Comparison of ENCODE assay signal across 8 cellular contexts in genomic region chr18:23231340-23232021, GRCh38.
DNase-seq lines count a peak whose midpoint lies in the region; ATAC-seq, FAIRE-seq and TF ChIP-seq lines count a peak whose summit lies in the region.

No MANE protein-coding gene starts in this region.

- POLR2A ChIA-PET in CD8-positive, alpha-beta memory T cell (lab: Charles Lee) = no interaction called here
- POLR2A ChIA-PET in endothelial cell of umbilical vein (lab: Charles Lee) = interaction anchor here (0.6 kb wide), 1 partner anchor 27 kb away, joined by 5 read pairs; no protein-coding TSS in a partner anchor

- FAIRE-seq in endothelial cell of umbilical vein (lab: Jason Lieb, UNC) = peak; percentile 89

- H3K79me2 ChIP-seq in Loucy (ENCODE audit: insufficient read depth, low read length) (no peaks in the 10 kb centered on the region), endothelial cell of umbilical vein (ENCODE audit: control insufficient read depth, insufficient read depth, low read length) (no peaks in the 10 kb centered on the region), parathyroid adenoma (no peaks in the 10 kb centered on the region)

- H3K27me3 ChIP-seq in CD8-positive, alpha-beta memory T cell (ENCODE audit: insufficient read depth, low read length, poor library complexity, severe bottlenecking) = no peaks in the 10 kb centered on the region
- H3K27me3 ChIP-seq in Loucy (ENCODE audit: insufficient read depth, low read length, poor library complexity, severe bottlenecking) = no peaks in the 10 kb centered on the region
- H3K27me3 ChIP-seq in endothelial cell of umbilical vein (ENCODE audit: control insufficient read depth in 2 of 2, insufficient read depth in 2 of 2, low read length in 2 of 2) = no peaks in the 10 kb centered on the region
- no peaks in the 10 kb centered on the region for H3K27me3 ChIP-seq in parathyroid adenoma (ENCODE audit: control insufficient read depth, insufficient read depth, low read length)
- H3K27me3 ChIP-seq in upper lobe of right lung = no peaks in the 10 kb centered on the region

- no peaks in the 10 kb centered on the region for H3K9me3 Mint-ChIP-seq in CD8-positive, alpha-beta memory T cell

- TF ChIP-seq CTCF in Loucy (conservative IDR thresholded peaks at IDR 0.05; ENCODE audit: low read length) (no peak), endothelial cell of umbilical vein (IDR thresholded peaks at IDR 0.05; ENCODE audit: extremely low read depth in 1 of 2, insufficient read depth in 1 of 2, low read depth in 1 of 2, low read length in 2 of 2) (no peak), parathyroid adenoma (IDR thresholded peaks at IDR 0.05) (no peak), upper lobe of right lung (IDR thresholded peaks at IDR 0.05) (no peak)

- CTCF ChIA-PET in CD8-positive, alpha-beta memory T cell (lab: Charles Lee) = no interaction called here
- CTCF ChIA-PET in endothelial cell of umbilical vein (lab: Charles Lee) = interaction anchor here (0.9 to 1.2 kb wide), 2 partner anchors 25 to 100 kb away, joined by 3 to 4 read pairs; no protein-coding TSS in a partner anchor

- peaks cover 0 to 1% of the 10 kb centered on the region in 2 donors for H3K27me3 Mint-ChIP-seq in CD8-positive, alpha-beta memory T cell

- peak; percentile 27 for TF ChIP-seq POLR2A in endothelial cell of umbilical vein (IDR thresholded peaks at IDR 0.05; ENCODE audit: low read depth, low read length)

- no peaks in the 10 kb centered on the region for H3K9me1 ChIP-seq in endothelial cell of umbilical vein (replicated peaks; ENCODE audit: control insufficient read depth, extremely low read depth, insufficient read depth, low read length)

- dilution Hi-C loops in endothelial cell of umbilical vein (cut with MboI; ENCODE audit: extremely low pct_ligation_motif_present, low sequenced_read_pairs) = no loop called here

- peak overlapping the region; percentile 88 to 99 (median 94) for H3K27ac Mint-ChIP-seq in CD8-positive, alpha-beta memory T cell

- no peaks in the 10 kb centered on the region for H3K36me3 Mint-ChIP-seq in CD8-positive, alpha-beta memory T cell

- H3K27ac ChIP-seq in CD8-positive, alpha-beta memory T cell (ENCODE audit: low read depth, low read length) = peak overlapping the region; percentile 2
- H3K27ac ChIP-seq in endothelial cell of umbilical vein (ENCODE audit: insufficient read depth, low read depth, low read length) (peak overlapping the region; percentile 90), parathyroid adenoma (peak overlapping the region; percentile 22), upper lobe of right lung (peak overlapping the region; percentile 43)

- H4K20me1 ChIP-seq in Loucy (ENCODE audit: insufficient read depth, low read length, poor library complexity, severe bottlenecking) (no peaks in the 10 kb centered on the region), endothelial cell of umbilical vein (replicated peaks; ENCODE audit: control insufficient read depth, extremely low read depth, insufficient read depth, low read length) (no peaks in the 10 kb centered on the region)

- peaks cover 17 to 46% (median 26%) of the 10 kb centered on the region in 3 donors for H3K4me1 Mint-ChIP-seq in CD8-positive, alpha-beta memory T cell

- peak; percentile 50 to 90 (median 63) for DNase-seq in CD8-positive, alpha-beta memory T cell
- DNase-seq in activated CD8-positive, alpha-beta memory T cell treated with anti-CD3 and anti-CD28 coated beads for 24 hours = peak; percentile 78
- DNase-seq in endothelial cell of umbilical vein (ENCODE audit: low read depth, low spot score) = peak; percentile 97
- DNase-seq in upper lobe of right lung = no peak
- no peak for DNase-seq in NCI-H2081 treated with DMSO at 0.1 percent for 48 hours (lab: John Stamatoyannopoulos, UW)

- H3K4me2 ChIP-seq in Loucy (ENCODE audit: low read depth, low read length, poor library complexity, severe bottlenecking) (peak overlapping the region; percentile 55), endothelial cell of umbilical vein (ENCODE audit: insufficient read depth, low read length) (peak overlapping the region; percentile 23), parathyroid adenoma (ENCODE audit: low read length) (no peak overlapping the region)

- no peaks in the 10 kb centered on the region for H3K9me3 ChIP-seq in CD8-positive, alpha-beta memory T cell (ENCODE audit: low read length)
- H3K9me3 ChIP-seq in Loucy (ENCODE audit: insufficient read depth, low read depth, low read length) = no peaks in the 10 kb centered on the region
- no peaks in the 10 kb centered on the region for H3K9me3 ChIP-seq in endothelial cell of umbilical vein (replicated peaks; ENCODE audit: control insufficient read depth, insufficient read depth, low read length)
- H3K9me3 ChIP-seq in parathyroid adenoma (ENCODE audit: control insufficient read depth, low read length) = no peaks in the 10 kb centered on the region
- H3K9me3 ChIP-seq in upper lobe of right lung = no peaks in the 10 kb centered on the region

- H3K4me3 ChIP-seq in CD8-positive, alpha-beta memory T cell (ENCODE audit: low read length) = peak overlapping the region; percentile 3
- H3K4me3 ChIP-seq in Loucy (ENCODE audit: low read length, poor library complexity, severe bottlenecking) (peak overlapping the region; percentile 41), endothelial cell of umbilical vein (replicated peaks in 1 of 3; ENCODE audit: insufficient read depth in 1 of 3, low read depth in 1 of 3, low read length in 3 of 3) (no peak overlapping the region), parathyroid adenoma (ENCODE audit: low read depth, low read length) (no peak overlapping the region), upper lobe of right lung (no peak overlapping the region)

- peak overlapping the region; percentile 6 to 85 (median 65) for H3K4me3 Mint-ChIP-seq in CD8-positive, alpha-beta memory T cell

- no peaks in the 10 kb centered on the region for H3K36me3 ChIP-seq in CD8-positive, alpha-beta memory T cell (ENCODE audit: insufficient read depth, low read length)
- peaks cover 11% of the 10 kb centered on the region; the same call in 1 of the 2 replicates for H3K36me3 ChIP-seq in Loucy (ENCODE audit: insufficient read depth, low read length)
- peaks cover 4 to 23% of the 10 kb centered on the region in 2 experiments for H3K36me3 ChIP-seq in endothelial cell of umbilical vein (ENCODE audit: control insufficient read depth in 2 of 2, extremely low read depth in 1 of 2, insufficient read depth in 2 of 2, low read length in 2 of 2)
- H3K36me3 ChIP-seq in parathyroid adenoma (ENCODE audit: control insufficient read depth, insufficient read depth, low read length) = no peaks in the 10 kb centered on the region
- peaks cover 6% of the 10 kb centered on the region for H3K36me3 ChIP-seq in upper lobe of right lung

- TSS peak; percentile 65 for BruUV-seq in endothelial cell of umbilical vein (replicated peaks; lab: Mats Ljungman, UMichigan)

- ATAC-seq in GM21576 (IDR thresholded peaks at IDR 0.05; ENCODE audit: unreplicated experiment) (peak; percentile 79), upper lobe of right lung (peak; percentile 81)

- H3K9me2 ChIP-seq in Loucy (replicated peaks; ENCODE audit: low read depth, low read length) = no peaks in the 10 kb centered on the region

- H2AFZ ChIP-seq in Loucy (ENCODE audit: low read length) (peak overlapping the region; percentile 31; the same call in 1 of the 2 replicates), endothelial cell of umbilical vein (ENCODE audit: low read depth, low read length) (no peak overlapping the region), parathyroid adenoma (no peak overlapping the region)

- peaks cover 17% of the 10 kb centered on the region for H3K4me1 ChIP-seq in CD8-positive, alpha-beta memory T cell (ENCODE audit: insufficient read depth, low read length)
- H3K4me1 ChIP-seq in Loucy (ENCODE audit: insufficient read depth, low read length, poor library complexity, severe bottlenecking) = peaks cover 59% of the 10 kb centered on the region
- H3K4me1 ChIP-seq in endothelial cell of umbilical vein (ENCODE audit: control insufficient read depth, extremely low read depth, insufficient read depth, low read length) = peaks cover 50% of the 10 kb centered on the region
- peaks cover 15% of the 10 kb centered on the region for H3K4me1 ChIP-seq in parathyroid adenoma
- peaks cover 54% of the 10 kb centered on the region for H3K4me1 ChIP-seq in upper lobe of right lung

- H3K9ac ChIP-seq in Loucy (ENCODE audit: low read depth, low read length, poor library complexity, severe bottlenecking) = peak overlapping the region; percentile 62
- H3K9ac ChIP-seq in endothelial cell of umbilical vein (replicated peaks; ENCODE audit: extremely low read depth, insufficient read depth, low read length) = peak overlapping the region; percentile 59
- no peak overlapping the region for H3K9ac ChIP-seq in parathyroid adenoma

- intact Hi-C loops in endothelial cell of umbilical vein (cut with micrococcal nuclease) (loop anchor here (1.0 to 10.0 kb wide), 5 partner anchors 29 to 197 kb away; no protein-coding TSS in a partner anchor), upper lobe of right lung (cut with DNase I) (no loop called here)

- H3F3A ChIP-seq in Loucy (ENCODE audit: low read depth) = peaks cover 5% of the 10 kb centered on the region

TF ChIP-seq in endothelial cell of umbilical vein, 7 proteins besides CTCF, POLR2A, EP300 and RAD21:
- no peak for TF ChIP-seq EZH2 (IDR thresholded peaks at IDR 0.05; ENCODE audit: borderline replicate concordance, low read depth, low read length, severe bottlenecking)
- TF ChIP-seq MYC (IDR thresholded peaks at IDR 0.05; ENCODE audit: low read depth, low read length) = peak; percentile 16
- TF ChIP-seq, protein P1, sequence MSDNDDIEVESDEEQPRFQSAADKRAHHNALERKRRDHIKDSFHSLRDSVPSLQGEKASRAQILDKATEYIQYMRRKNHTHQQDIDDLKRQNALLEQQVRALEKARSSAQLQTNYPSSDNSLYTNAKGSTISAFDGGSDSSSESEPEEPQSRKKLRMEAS (IDR thresholded peaks at IDR 0.05; ENCODE audit: insufficient read depth, insufficient read length) = peak; percentile 82
- TF ChIP-seq POLR2AphosphoS5 (IDR thresholded peaks at IDR 0.05; ENCODE audit: insufficient read depth, low read depth, low read length) = peak; percentile 74
- peak; percentile 85 for TF ChIP-seq FOS (IDR thresholded peaks at IDR 0.05; ENCODE audit: borderline replicate concordance, insufficient read depth, low read length)
- peak; percentile 95 for TF ChIP-seq JUN (IDR thresholded peaks at IDR 0.05; ENCODE audit: borderline replicate concordance, insufficient read depth, insufficient read length, low read depth)
- TF ChIP-seq GATA2 (IDR thresholded peaks at IDR 0.05; ENCODE audit: insufficient read depth, insufficient read length, low read depth, low read length) = peak; percentile 46

Comparison
In these comparisons a context has a peak if more than half of its experiments do, and no peak if none do; other contexts are left out.
1. DNase-seq: peak in CD8-positive, alpha-beta memory T cell (5 of 5), activated CD8-positive, alpha-beta memory T cell treated with anti-CD3 and anti-CD28 coated beads for 24 hours (single experiment) and endothelial cell of umbilical vein (single experiment); none in upper lobe of right lung (single experiment) and NCI-H2081 treated with DMSO at 0.1 percent for 48 hours (single experiment).
2. H3K27ac ChIP-seq: peak in every context shown above with its lines; median percentile 90 in endothelial cell of umbilical vein; 43 in upper lobe of right lung; 22 in parathyroid adenoma; 2 in CD8-positive, alpha-beta memory T cell.
3. H3K4me3 ChIP-seq: peak in CD8-positive, alpha-beta memory T cell (single experiment) and Loucy (single experiment); none in endothelial cell of umbilical vein (0 of 3), parathyroid adenoma (single experiment) and upper lobe of right lung (single experiment).